12 cellular contexts compared by ENCODE assay signal in genomic region chr10:90579602-90580242, GRCh38.
DNase-seq lines count a peak whose midpoint lies in the region; ATAC-seq and TF ChIP-seq lines count a peak whose summit lies in the region.
"Had no signal": no experiment of that assay in that cellular context is flagged by ENCODE, and none has a peak within 500 bp of the region (broad histone marks: within the 10 kb centered on the region; RNA-seq: fewer than 3 reads in every experiment).

No MANE protein-coding gene starts in this region.

- intact Hi-C loops in upper lobe of right lung (cut with DNase I), result no loop called here

- no peak overlapping the region for H3K4me3 ChIP-seq in upper lobe of right lung
- H3K4me3 ChIP-seq: lung, skin epidermis had no signal

- no peak overlapping the region for H3K4me3 Mint-ChIP-seq in activated T-cell treated with anti-CD3 and anti-CD28 coated beads, Interleukin-2, amount 50 U/mL, for 72 hours

- H3K36me3 Mint-ChIP-seq in activated T-cell treated with anti-CD3 and anti-CD28 coated beads, Interleukin-2, amount 50 U/mL, for 72 hours (ENCODE audit: insufficient read depth in 2 of 2), result no peaks in the 10 kb centered on the region

- ATAC-seq in foreskin keratinocyte (peak; percentile 73), upper lobe of right lung (peak; percentile 73), HG03457 (IDR thresholded peaks at IDR 0.05; ENCODE audit: unreplicated experiment) (no peak), HG02938 (IDR thresholded peaks at IDR 0.05; ENCODE audit: unreplicated experiment) (no peak)
- ATAC-seq in activated T-cell treated with anti-CD3 and anti-CD28 coated beads, Interleukin-2, amount 50 U/mL, for 72 hours (replicated peaks in 1 of 2), result no peak
- ATAC-seq: activated CD4-positive, CD25-positive, alpha-beta regulatory T cell treated with anti-CD3 and anti-CD28 coated beads, Interleukin-2, amount 50 U/mL, for 24 hours had no signal

- DNase-seq in SIG-M5 treated with dmso at 0.1 percent for 504 hours (lab: John Stamatoyannopoulos, UW; ENCODE audit: unreplicated experiment) (peak; percentile 0), SIG-M5 (lab: John Stamatoyannopoulos, UW) (no peak), SW480 (ENCODE audit: low spot score) (peak; percentile 55), foreskin keratinocyte (peak; percentile 42 to 78), upper lobe of right lung (no peak)
- DNase-seq in activated T-cell treated with anti-CD3 and anti-CD28 coated beads, Interleukin-2, amount 50 U/mL, for 72 hours, result no peak
- DNase-seq: activated effector memory CD4-positive, alpha-beta T cell treated with anti-CD3 and anti-CD28 coated beads, Interleukin-2, amount 50 U/mL, for 16 hours had no signal

- no peaks in the 10 kb centered on the region for H3K36me3 ChIP-seq in upper lobe of right lung

- no peak overlapping the region for H3K27ac Mint-ChIP-seq in activated T-cell treated with anti-CD3 and anti-CD28 coated beads, Interleukin-2, amount 50 U/mL, for 72 hours

- no peaks in the 10 kb centered on the region for H3K9me3 Mint-ChIP-seq in activated T-cell treated with anti-CD3 and anti-CD28 coated beads, Interleukin-2, amount 50 U/mL, for 72 hours

- no peaks in the 10 kb centered on the region for H3K27me3 Mint-ChIP-seq in activated T-cell treated with anti-CD3 and anti-CD28 coated beads, Interleukin-2, amount 50 U/mL, for 72 hours (ENCODE audit: low read depth)

- TF ChIP-seq CTCF in foreskin keratinocyte (conservative IDR thresholded peaks at IDR 0.05) (peak; percentile 52), upper lobe of right lung (IDR thresholded peaks at IDR 0.05) (no peak)

- no peaks in the 10 kb centered on the region for H3K27me3 ChIP-seq in foreskin keratinocyte
- H3K27me3 ChIP-seq in upper lobe of right lung, result no peaks in the 10 kb centered on the region

- H3K4me1 ChIP-seq in foreskin keratinocyte, result peaks cover 5% of the 10 kb centered on the region
- no peaks in the 10 kb centered on the region for H3K4me1 ChIP-seq in upper lobe of right lung

- H3K27ac ChIP-seq in foreskin keratinocyte (no peak overlapping the region), upper lobe of right lung (no peak overlapping the region)
- H3K27ac ChIP-seq: skin epidermis had no signal

- H3K4me1 Mint-ChIP-seq in activated T-cell treated with anti-CD3 and anti-CD28 coated beads, Interleukin-2, amount 50 U/mL, for 72 hours (ENCODE audit: low read depth), result no peaks in the 10 kb centered on the region

- H3K9me3 ChIP-seq in upper lobe of right lung, result no peaks in the 10 kb centered on the region

Comparison
In these comparisons a context has a peak if more than half of its experiments do, and no peak if none do; other contexts are left out.
1. DNase-seq: peak in SIG-M5 treated with dmso at 0.1 percent for 504 hours (single experiment), SW480 (single experiment) and foreskin keratinocyte (2 of 2); none in SIG-M5 (single experiment), upper lobe of right lung (single experiment) and activated T-cell treated with anti-CD3 and anti-CD28 coated beads, Interleukin-2, amount 50 U/mL, for 72 hours (0 of 2).
2. ATAC-seq: peak in foreskin keratinocyte (single experiment) and upper lobe of right lung (single experiment); none in HG03457 (single experiment), HG02938 (single experiment) and activated T-cell treated with anti-CD3 and anti-CD28 coated beads, Interleukin-2, amount 50 U/mL, for 72 hours (0 of 2).